In the genomic region with DNA sequence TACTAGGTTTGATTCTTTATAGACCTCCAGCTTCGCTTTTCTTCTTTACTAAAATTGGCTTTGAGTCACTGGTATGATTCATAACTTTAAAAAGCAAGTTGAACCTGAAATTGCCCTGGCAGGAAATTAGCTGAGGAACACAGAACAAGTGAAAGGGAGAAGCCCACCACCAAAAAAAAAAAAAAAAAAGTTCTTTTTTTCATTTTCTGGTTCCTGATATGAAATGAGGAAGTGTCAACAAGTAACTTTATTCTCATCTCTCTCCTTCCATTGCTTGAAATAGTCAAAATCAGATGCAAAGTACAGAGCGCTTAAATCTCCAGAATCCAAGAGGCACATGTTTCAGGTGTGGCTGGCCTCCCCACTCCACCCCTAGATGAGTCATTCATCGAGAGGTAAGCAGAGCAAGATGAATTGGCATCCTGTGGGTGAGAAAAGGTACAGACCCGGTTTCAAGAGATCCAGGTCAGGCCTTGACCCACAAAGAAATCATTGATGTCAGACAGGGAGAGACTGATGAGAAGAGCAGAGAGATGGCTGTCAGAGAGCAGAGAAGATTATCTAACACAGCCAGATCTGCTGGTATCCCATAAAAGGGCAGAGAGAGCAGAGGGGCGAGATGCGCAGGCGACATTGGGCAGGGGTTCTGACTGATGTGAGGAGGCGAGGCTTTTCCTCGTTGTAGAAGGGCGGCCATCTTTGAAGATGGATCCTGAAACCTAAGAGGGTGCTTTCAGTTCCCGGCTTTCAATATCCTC, we compare ENCODE assay signal across 1 cellular context.
A peak's percentile ranks its signal among the peaks of the same experiment; 100 is the strongest.
TF ChIP-seq lines count a peak whose summit lies in the region.

No MANE protein-coding gene starts in this region.

TF ChIP-seq in K562, 482 proteins besides CTCF, POLR2A, EP300 and RAD21 (continued from another document and continues in another):
- TF ChIP-seq ZNF354B (CRISPR knock-in tag; IDR thresholded peaks at IDR 0.05), result no peak
- TF ChIP-seq, protein P1, sequence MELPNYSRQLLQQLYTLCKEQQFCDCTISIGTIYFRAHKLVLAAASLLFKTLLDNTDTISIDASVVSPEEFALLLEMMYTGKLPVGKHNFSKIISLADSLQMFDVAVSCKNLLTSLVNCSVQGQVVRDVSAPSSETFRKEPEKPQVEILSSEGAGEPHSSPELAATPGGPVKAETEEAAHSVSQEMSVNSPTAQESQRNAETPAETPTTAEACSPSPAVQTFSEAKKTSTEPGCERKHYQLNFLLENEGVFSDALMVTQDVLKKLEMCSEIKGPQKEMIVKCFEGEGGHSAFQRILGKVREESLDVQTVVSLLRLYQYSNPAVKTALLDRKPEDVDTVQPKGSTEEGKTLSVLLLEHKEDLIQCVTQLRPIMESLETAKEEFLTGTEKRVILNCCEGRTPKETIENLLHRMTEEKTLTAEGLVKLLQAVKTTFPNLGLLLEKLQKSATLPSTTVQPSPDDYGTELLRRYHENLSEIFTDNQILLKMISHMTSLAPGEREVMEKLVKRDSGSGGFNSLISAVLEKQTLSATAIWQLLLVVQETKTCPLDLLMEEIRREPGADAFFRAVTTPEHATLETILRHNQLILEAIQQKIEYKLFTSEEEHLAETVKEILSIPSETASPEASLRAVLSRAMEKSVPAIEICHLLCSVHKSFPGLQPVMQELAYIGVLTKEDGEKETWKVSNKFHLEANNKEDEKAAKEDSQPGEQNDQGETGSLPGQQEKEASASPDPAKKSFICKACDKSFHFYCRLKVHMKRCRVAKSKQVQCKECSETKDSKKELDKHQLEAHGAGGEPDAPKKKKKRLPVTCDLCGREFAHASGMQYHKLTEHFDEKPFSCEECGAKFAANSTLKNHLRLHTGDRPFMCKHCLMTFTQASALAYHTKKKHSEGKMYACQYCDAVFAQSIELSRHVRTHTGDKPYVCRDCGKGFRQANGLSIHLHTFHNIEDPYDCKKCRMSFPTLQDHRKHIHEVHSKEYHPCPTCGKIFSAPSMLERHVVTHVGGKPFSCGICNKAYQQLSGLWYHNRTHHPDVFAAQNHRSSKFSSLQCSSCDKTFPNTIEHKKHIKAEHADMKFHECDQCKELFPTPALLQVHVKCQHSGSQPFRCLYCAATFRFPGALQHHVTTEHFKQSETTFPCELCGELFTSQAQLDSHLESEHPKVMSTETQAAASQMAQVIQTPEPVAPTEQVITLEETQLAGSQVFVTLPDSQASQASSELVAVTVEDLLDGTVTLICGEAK (IDR thresholded peaks at IDR 0.05), result peak; percentile 84
- TF ChIP-seq, protein P1 (CRISPR knock-in tag; IDR thresholded peaks at IDR 0.05), result no peak
- no peak for TF ChIP-seq SP1 (CRISPR knock-in tag; IDR thresholded peaks at IDR 0.05)
- TF ChIP-seq JUND (IDR thresholded peaks at IDR 0.05; ENCODE audit: borderline replicate concordance, low read depth, low read length), result no peak
- TF ChIP-seq JUND (tag; IDR thresholded peaks at IDR 0.05; ENCODE audit: borderline replicate concordance, low read depth, low read length), result peak; percentile 39; the same call in 2 of the 3 replicates
- no peak for TF ChIP-seq OTX1 (CRISPR knock-in tag; IDR thresholded peaks at IDR 0.05)
- TF ChIP-seq, protein P2, sequence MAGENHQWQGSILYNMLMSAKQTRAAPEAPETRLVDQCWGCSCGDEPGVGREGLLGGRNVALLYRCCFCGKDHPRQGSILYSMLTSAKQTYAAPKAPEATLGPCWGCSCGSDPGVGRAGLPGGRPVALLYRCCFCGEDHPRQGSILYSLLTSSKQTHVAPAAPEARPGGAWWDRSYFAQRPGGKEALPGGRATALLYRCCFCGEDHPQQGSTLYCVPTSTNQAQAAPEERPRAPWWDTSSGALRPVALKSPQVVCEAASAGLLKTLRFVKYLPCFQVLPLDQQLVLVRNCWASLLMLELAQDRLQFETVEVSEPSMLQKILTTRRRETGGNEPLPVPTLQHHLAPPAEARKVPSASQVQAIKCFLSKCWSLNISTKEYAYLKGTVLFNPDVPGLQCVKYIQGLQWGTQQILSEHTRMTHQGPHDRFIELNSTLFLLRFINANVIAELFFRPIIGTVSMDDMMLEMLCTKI (IDR thresholded peaks at IDR 0.05; ENCODE audit: partially characterized antibody), result no peak
- TF ChIP-seq LEF1 (IDR thresholded peaks at IDR 0.05), result no peak
- TF ChIP-seq GATAD2B (IDR thresholded peaks at IDR 0.05; ENCODE audit: borderline replicate concordance), result no peak
- TF ChIP-seq EZH2 (IDR thresholded peaks at IDR 0.05; ENCODE audit: borderline replicate concordance, low read depth, low read length), result no peak
- TF ChIP-seq ELF4 (CRISPR knock-in tag; IDR thresholded peaks at IDR 0.05), result no peak
- TF ChIP-seq TEAD1 (CRISPR knock-in tag; IDR thresholded peaks at IDR 0.05), result no peak
- no peak for TF ChIP-seq ZNF41 (CRISPR knock-in tag; conservative IDR thresholded peaks at IDR 0.05)
- no peak for TF ChIP-seq CREBBP (IDR thresholded peaks at IDR 0.05; ENCODE audit: low read depth, low read length)
- TF ChIP-seq, protein P3, sequence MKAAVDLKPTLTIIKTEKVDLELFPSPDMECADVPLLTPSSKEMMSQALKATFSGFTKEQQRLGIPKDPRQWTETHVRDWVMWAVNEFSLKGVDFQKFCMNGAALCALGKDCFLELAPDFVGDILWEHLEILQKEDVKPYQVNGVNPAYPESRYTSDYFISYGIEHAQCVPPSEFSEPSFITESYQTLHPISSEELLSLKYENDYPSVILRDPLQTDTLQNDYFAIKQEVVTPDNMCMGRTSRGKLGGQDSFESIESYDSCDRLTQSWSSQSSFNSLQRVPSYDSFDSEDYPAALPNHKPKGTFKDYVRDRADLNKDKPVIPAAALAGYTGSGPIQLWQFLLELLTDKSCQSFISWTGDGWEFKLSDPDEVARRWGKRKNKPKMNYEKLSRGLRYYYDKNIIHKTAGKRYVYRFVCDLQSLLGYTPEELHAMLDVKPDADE (conservative IDR thresholded peaks at IDR 0.05; ENCODE audit: control insufficient read depth, low read depth, low read length), result no peak
- no peak for TF ChIP-seq TAF15 (IDR thresholded peaks at IDR 0.05; ENCODE audit: low read depth, low read length)
- TF ChIP-seq, protein P4, sequence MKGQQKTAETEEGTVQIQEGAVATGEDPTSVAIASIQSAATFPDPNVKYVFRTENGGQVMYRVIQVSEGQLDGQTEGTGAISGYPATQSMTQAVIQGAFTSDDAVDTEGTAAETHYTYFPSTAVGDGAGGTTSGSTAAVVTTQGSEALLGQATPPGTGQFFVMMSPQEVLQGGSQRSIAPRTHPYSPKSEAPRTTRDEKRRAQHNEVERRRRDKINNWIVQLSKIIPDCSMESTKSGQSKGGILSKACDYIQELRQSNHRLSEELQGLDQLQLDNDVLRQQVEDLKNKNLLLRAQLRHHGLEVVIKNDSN (CRISPR knock-in tag; IDR thresholded peaks at IDR 0.05), result no peak
- TF ChIP-seq BHLHE40 (IDR thresholded peaks at IDR 0.05; ENCODE audit: low read length), result no peak
- TF ChIP-seq SAFB (IDR thresholded peaks at IDR 0.05; ENCODE audit: borderline replicate concordance, low read depth, low read length), result no peak
- TF ChIP-seq ZNF3 (CRISPR knock-in tag; IDR thresholded peaks at IDR 0.05), result no peak
- TF ChIP-seq HDAC1 (IDR thresholded peaks at IDR 0.05), result no peak
- TF ChIP-seq POLR2G (IDR thresholded peaks at IDR 0.05; ENCODE audit: low read depth, low read length), result no peak
- no peak for TF ChIP-seq PHF20 (IDR thresholded peaks at IDR 0.05; ENCODE audit: partially characterized antibody)
- no peak for TF ChIP-seq ZNF133 (CRISPR knock-in tag; IDR thresholded peaks at IDR 0.05)
- TF ChIP-seq, protein P5, sequence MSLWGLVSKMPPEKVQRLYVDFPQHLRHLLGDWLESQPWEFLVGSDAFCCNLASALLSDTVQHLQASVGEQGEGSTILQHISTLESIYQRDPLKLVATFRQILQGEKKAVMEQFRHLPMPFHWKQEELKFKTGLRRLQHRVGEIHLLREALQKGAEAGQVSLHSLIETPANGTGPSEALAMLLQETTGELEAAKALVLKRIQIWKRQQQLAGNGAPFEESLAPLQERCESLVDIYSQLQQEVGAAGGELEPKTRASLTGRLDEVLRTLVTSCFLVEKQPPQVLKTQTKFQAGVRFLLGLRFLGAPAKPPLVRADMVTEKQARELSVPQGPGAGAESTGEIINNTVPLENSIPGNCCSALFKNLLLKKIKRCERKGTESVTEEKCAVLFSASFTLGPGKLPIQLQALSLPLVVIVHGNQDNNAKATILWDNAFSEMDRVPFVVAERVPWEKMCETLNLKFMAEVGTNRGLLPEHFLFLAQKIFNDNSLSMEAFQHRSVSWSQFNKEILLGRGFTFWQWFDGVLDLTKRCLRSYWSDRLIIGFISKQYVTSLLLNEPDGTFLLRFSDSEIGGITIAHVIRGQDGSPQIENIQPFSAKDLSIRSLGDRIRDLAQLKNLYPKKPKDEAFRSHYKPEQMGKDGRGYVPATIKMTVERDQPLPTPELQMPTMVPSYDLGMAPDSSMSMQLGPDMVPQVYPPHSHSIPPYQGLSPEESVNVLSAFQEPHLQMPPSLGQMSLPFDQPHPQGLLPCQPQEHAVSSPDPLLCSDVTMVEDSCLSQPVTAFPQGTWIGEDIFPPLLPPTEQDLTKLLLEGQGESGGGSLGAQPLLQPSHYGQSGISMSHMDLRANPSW (CRISPR knock-in tag; IDR thresholded peaks at IDR 0.05), result no peak
- TF ChIP-seq, protein P6, sequence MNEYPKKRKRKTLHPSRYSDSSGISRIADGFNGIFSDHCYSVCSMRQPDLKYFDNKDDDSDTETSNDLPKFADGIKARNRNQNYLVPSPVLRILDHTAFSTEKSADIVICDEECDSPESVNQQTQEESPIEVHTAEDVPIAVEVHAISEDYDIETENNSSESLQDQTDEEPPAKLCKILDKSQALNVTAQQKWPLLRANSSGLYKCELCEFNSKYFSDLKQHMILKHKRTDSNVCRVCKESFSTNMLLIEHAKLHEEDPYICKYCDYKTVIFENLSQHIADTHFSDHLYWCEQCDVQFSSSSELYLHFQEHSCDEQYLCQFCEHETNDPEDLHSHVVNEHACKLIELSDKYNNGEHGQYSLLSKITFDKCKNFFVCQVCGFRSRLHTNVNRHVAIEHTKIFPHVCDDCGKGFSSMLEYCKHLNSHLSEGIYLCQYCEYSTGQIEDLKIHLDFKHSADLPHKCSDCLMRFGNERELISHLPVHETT (CRISPR knock-in tag; conservative IDR thresholded peaks at IDR 0.05 in 1 of 2, IDR thresholded peaks at IDR 0.05 in 1 of 2), result no peak
- TF ChIP-seq, protein P7, sequence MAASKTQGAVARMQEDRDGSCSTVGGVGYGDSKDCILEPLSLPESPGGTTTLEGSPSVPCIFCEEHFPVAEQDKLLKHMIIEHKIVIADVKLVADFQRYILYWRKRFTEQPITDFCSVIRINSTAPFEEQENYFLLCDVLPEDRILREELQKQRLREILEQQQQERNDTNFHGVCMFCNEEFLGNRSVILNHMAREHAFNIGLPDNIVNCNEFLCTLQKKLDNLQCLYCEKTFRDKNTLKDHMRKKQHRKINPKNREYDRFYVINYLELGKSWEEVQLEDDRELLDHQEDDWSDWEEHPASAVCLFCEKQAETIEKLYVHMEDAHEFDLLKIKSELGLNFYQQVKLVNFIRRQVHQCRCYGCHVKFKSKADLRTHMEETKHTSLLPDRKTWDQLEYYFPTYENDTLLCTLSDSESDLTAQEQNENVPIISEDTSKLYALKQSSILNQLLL (CRISPR knock-in tag; IDR thresholded peaks at IDR 0.05; ENCODE audit: borderline replicate concordance), result no peak
- TF ChIP-seq ZNF584 (CRISPR knock-in tag; IDR thresholded peaks at IDR 0.05; ENCODE audit: low read depth), result no peak
- TF ChIP-seq ETV5 (CRISPR knock-in tag; IDR thresholded peaks at IDR 0.05; ENCODE audit: low read depth), result no peak
- TF ChIP-seq LARP7 (IDR thresholded peaks at IDR 0.05), result no peak
- 0 out of 2 replicates have a peak, but pooled peaks have one; percentile 29 for TF ChIP-seq DPF2 (IDR thresholded peaks at IDR 0.05)
- TF ChIP-seq CTBP1 (IDR thresholded peaks at IDR 0.05; ENCODE audit: borderline replicate concordance), result peak; percentile 35; the same call in 1 of the 2 replicates
- TF ChIP-seq TSC22D4 (tag; IDR thresholded peaks at IDR 0.05), result no peak
- no peak for TF ChIP-seq U2AF2 (optimal IDR thresholded peaks at IDR 0.05; ENCODE audit: low read depth, low read length)
- no peak for TF ChIP-seq MAFG (tag; conservative IDR thresholded peaks at IDR 0.05)
- TF ChIP-seq, protein P8, sequence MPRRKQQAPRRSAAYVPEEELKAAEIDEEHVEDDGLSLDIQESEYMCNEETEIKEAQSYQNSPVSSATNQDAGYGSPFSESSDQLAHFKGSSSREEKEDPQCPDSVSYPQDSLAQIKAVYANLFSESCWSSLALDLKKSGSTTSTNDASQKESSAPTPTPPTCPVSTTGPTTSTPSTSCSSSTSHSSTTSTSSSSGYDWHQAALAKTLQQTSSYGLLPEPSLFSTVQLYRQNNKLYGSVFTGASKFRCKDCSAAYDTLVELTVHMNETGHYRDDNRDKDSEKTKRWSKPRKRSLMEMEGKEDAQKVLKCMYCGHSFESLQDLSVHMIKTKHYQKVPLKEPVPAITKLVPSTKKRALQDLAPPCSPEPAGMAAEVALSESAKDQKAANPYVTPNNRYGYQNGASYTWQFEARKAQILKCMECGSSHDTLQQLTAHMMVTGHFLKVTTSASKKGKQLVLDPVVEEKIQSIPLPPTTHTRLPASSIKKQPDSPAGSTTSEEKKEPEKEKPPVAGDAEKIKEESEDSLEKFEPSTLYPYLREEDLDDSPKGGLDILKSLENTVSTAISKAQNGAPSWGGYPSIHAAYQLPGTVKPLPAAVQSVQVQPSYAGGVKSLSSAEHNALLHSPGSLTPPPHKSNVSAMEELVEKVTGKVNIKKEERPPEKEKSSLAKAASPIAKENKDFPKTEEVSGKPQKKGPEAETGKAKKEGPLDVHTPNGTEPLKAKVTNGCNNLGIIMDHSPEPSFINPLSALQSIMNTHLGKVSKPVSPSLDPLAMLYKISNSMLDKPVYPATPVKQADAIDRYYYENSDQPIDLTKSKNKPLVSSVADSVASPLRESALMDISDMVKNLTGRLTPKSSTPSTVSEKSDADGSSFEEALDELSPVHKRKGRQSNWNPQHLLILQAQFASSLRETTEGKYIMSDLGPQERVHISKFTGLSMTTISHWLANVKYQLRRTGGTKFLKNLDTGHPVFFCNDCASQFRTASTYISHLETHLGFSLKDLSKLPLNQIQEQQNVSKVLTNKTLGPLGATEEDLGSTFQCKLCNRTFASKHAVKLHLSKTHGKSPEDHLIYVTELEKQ (CRISPR knock-in tag; IDR thresholded peaks at IDR 0.05), result no peak
